Comparison of ENCODE assay signal across 18 cellular contexts in the genomic region with DNA sequence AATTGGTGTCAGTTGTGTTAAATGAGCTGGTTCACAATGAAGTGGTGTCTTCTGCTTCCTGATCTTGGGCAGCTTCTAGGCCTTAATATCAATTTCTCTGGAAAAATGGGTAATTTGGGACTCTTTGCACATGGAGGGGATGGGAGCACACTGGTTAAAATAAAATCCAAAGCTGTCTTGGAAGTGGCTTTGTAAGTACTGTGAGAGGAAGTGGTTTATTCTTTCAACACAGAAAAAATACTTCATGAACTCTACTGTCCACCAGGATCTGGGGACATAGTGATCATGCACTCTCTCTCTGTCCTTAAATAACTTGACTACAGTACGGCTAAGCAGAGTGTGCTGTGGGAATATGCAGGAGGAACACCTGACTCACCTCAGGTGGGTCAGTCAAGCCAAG. TPM values are rescaled to one million over a fixed set of nuclear protein-coding genes. Genes with fewer than 3 reads are reported as not detected.
DNase-seq lines count a peak whose midpoint lies in the region; ATAC-seq and TF ChIP-seq lines count a peak whose summit lies in the region.
"Had no signal": no experiment of that assay in that cellular context is flagged by ENCODE, and none has a peak within 500 bp of the region (broad histone marks: within the 10 kb centered on the region; RNA-seq: fewer than 3 reads in every experiment).

No MANE protein-coding gene starts in this region.

- CTCF ChIA-PET in CD8-positive, alpha-beta T cell (lab: Charles Lee), result interaction anchor here (0.6 to 3.7 kb wide), 8 partner anchors 8 to 46 kb away, joined by 3 to 23 read pairs (median 4); no protein-coding TSS in a partner anchor
- CTCF ChIA-PET in T-cell (lab: Charles Lee), result interaction anchor here (3.2 to 4.3 kb wide), 2 partner anchors 11 to 15 kb away, joined by 12 to 43 read pairs; a partner anchor contains a TSS

- no peaks in the 10 kb centered on the region for H3K9me3 ChIP-seq in CD8-positive, alpha-beta T cell (ENCODE audit: low read length)
- H3K9me3 ChIP-seq in endodermal cell (ENCODE audit: control insufficient read depth, low read length), result no peaks in the 10 kb centered on the region
- H3K9me3 ChIP-seq: HAP-1, upper lobe of right lung had no signal

- no peak overlapping the region for H3K27ac ChIP-seq in CD8-positive, alpha-beta T cell (ENCODE audit: low read depth, low read length)
- H3K27ac ChIP-seq in endodermal cell (ENCODE audit: low read depth, low read length), result no peak overlapping the region
- H3K27ac ChIP-seq: coronary artery, upper lobe of right lung had no signal

- intact Hi-C loops in CD8-positive, alpha-beta T cell (cut with DNase I, micrococcal nuclease), result no loop called here

- H3K4me1 Mint-ChIP-seq in T-helper 2 cell treated with Interferon-gamma antibody and Interleukin-4, amounts not matched to agents 5 μg/mL and 100 μg/mL, for 36 hours (ENCODE audit: low read depth), result peaks cover 40% of the 10 kb centered on the region
- peaks cover 57% of the 10 kb centered on the region for H3K4me1 Mint-ChIP-seq in CD8-positive, alpha-beta T cell (ENCODE audit: low read depth)
- H3K4me1 Mint-ChIP-seq in T-cell (peaks cover 53 to 64% (median 56%) of the 10 kb centered on the region in 3 donors), endodermal cell (peaks cover 4% of the 10 kb centered on the region), osteocyte (ENCODE audit: unreplicated experiment) (peaks cover 8% of the 10 kb centered on the region)

- TF ChIP-seq CTCF in CD8-positive, alpha-beta T cell (IDR thresholded peaks at IDR 0.05), result no peak
- TF ChIP-seq CTCF in endodermal cell (conservative IDR thresholded peaks at IDR 0.05) (no peak), osteocyte (IDR thresholded peaks at IDR 0.05) (no peak)

- peaks cover 26% of the 10 kb centered on the region for H3K36me3 Mint-ChIP-seq in T-helper 2 cell treated with Interferon-gamma antibody and Interleukin-4, amounts not matched to agents 5 μg/mL and 100 μg/mL, for 36 hours (ENCODE audit: low read depth)
- peaks cover 30% of the 10 kb centered on the region for H3K36me3 Mint-ChIP-seq in CD8-positive, alpha-beta T cell
- H3K36me3 Mint-ChIP-seq in T-cell (peaks cover 16% of the 10 kb centered on the region), endodermal cell (ENCODE audit: low read depth) (peaks cover 7% of the 10 kb centered on the region), osteocyte (ENCODE audit: unreplicated experiment) (peaks cover under 1% of the 10 kb centered on the region)
- H3K36me3 Mint-ChIP-seq: mesothelial cell of epicardium had no signal

- H3K27ac Mint-ChIP-seq in T-helper 2 cell treated with Interferon-gamma antibody and Interleukin-4, amounts not matched to agents 5 μg/mL and 100 μg/mL, for 36 hours, result peak overlapping the region; percentile 76
- peak overlapping the region; percentile 92 for H3K27ac Mint-ChIP-seq in CD8-positive, alpha-beta T cell
- H3K27ac Mint-ChIP-seq in T-cell, result peak overlapping the region; percentile 92 to 98
- no peak overlapping the region for H3K27ac Mint-ChIP-seq in endodermal cell
- H3K27ac Mint-ChIP-seq in osteocyte (ENCODE audit: unreplicated experiment), result no peak overlapping the region
- H3K27ac Mint-ChIP-seq: mesothelial cell of epicardium; stimulated activated naive B cell treated with anti-CD40 and anti-IgM and Interleukin-4, amounts not matched to agents 10 μg/mL and 1 μg/mL and 100 μg/mL, for 72 hours had no signal

- POLR2A ChIA-PET in CD8-positive, alpha-beta T cell (lab: Charles Lee), result interaction anchor here (1.1 to 7.3 kb wide), 2 partner anchors 14 to 37 kb away, joined by 3 to 94 read pairs; a partner anchor contains a TSS
- POLR2A ChIA-PET in T-cell (lab: Charles Lee), result interaction anchor here in 1 of 2 donors (0.6 to 0.8 kb wide), 3 partner anchors 9 to 1554 kb away, joined by 3 to 5 read pairs (median 3); no protein-coding TSS in a partner anchor

- H3K4me3 ChIP-seq in CD8-positive, alpha-beta T cell (ENCODE audit: low read depth, low read length), result no peak overlapping the region
- H3K4me3 ChIP-seq in endodermal cell (ENCODE audit: low read length), result no peak overlapping the region
- H3K4me3 ChIP-seq: coronary artery, HAP-1, K562, upper lobe of right lung had no signal

- H3K9me3 Mint-ChIP-seq in T-helper 2 cell treated with Interferon-gamma antibody and Interleukin-4, amounts not matched to agents 5 μg/mL and 100 μg/mL, for 36 hours, result no peaks in the 10 kb centered on the region
- no peaks in the 10 kb centered on the region for H3K9me3 Mint-ChIP-seq in CD8-positive, alpha-beta T cell
- H3K9me3 Mint-ChIP-seq in T-cell (no peaks in the 10 kb centered on the region), endodermal cell (no peaks in the 10 kb centered on the region), osteocyte (ENCODE audit: unreplicated experiment) (no peaks in the 10 kb centered on the region)
- H3K9me3 Mint-ChIP-seq: mesothelial cell of epicardium; stimulated activated naive B cell treated with anti-CD40 and anti-IgM and Interleukin-4, amounts not matched to agents 10 μg/mL and 1 μg/mL and 100 μg/mL, for 72 hours had no signal

- H3K9ac ChIP-seq in endodermal cell (ENCODE audit: extremely low read depth, low read length, poor library complexity, severe bottlenecking), result no peak overlapping the region

- no peaks in the 10 kb centered on the region for H3K27me3 Mint-ChIP-seq in T-helper 2 cell treated with Interferon-gamma antibody and Interleukin-4, amounts not matched to agents 5 μg/mL and 100 μg/mL, for 36 hours (ENCODE audit: low read depth)
- H3K27me3 Mint-ChIP-seq in CD8-positive, alpha-beta T cell (ENCODE audit: low read depth), result no peaks in the 10 kb centered on the region
- H3K27me3 Mint-ChIP-seq in T-cell (no peaks in the 10 kb centered on the region), endodermal cell (ENCODE audit: insufficient read depth) (peaks cover 18% of the 10 kb centered on the region), osteocyte (ENCODE audit: unreplicated experiment) (no peaks in the 10 kb centered on the region)
- H3K27me3 Mint-ChIP-seq: stimulated activated naive B cell treated with anti-CD40 and anti-IgM and Interleukin-4, amounts not matched to agents 10 μg/mL and 1 μg/mL and 100 μg/mL, for 72 hours had no signal

- DNase-seq in T-helper 2 cell treated with Interferon-gamma antibody and Interleukin-4, amounts not matched to agents 5 μg/mL and 100 μg/mL, for 36 hours (ENCODE audit: low spot score), result no peak
- no peak for DNase-seq in T-helper 2 cell
- DNase-seq in CD8-positive, alpha-beta T cell, result no peak
- no peak for DNase-seq in T-cell
- DNase-seq in endodermal cell, result peak; percentile 15
- no peak for DNase-seq in NCI-H446 treated with DMSO at 0.1 percent for 48 hours (lab: John Stamatoyannopoulos, UW)
- no peak for DNase-seq in osteocyte (ENCODE audit: extremely low spot score, unreplicated experiment)
- no peak for DNase-seq in UCSD-AML1 (lab: John Stamatoyannopoulos, UW; ENCODE audit: unreplicated experiment)
- DNase-seq: NCI-H1105 treated with DMSO at 0.1 percent for 48 hours; retina; stimulated activated naive B cell treated with anti-CD40 and anti-IgM and Interleukin-4, amounts not matched to agents 10 μg/mL and 1 μg/mL and 100 μg/mL, for 72 hours; upper lobe of right lung had no signal

- peaks cover 10% of the 10 kb centered on the region for H3K36me3 ChIP-seq in CD8-positive, alpha-beta T cell (ENCODE audit: insufficient read depth, low read length)
- peaks cover 3% of the 10 kb centered on the region for H3K36me3 ChIP-seq in endodermal cell (ENCODE audit: control insufficient read depth, insufficient read depth, low read length)

- no peak for ATAC-seq in CD8-positive, alpha-beta T cell
- no peak for ATAC-seq in T-cell (replicated peaks in 1 of 4)
- ATAC-seq: K562; stimulated activated naive B cell treated with anti-CD40 and anti-IgM and Interleukin-4, amounts not matched to agents 10 μg/mL and 1 μg/mL and 100 μg/mL, for 72 hours; upper lobe of right lung had no signal

- no peaks in the 10 kb centered on the region for H3K27me3 ChIP-seq in CD8-positive, alpha-beta T cell (ENCODE audit: insufficient read depth, low read length)
- peaks cover 28% of the 10 kb centered on the region for H3K27me3 ChIP-seq in endodermal cell (ENCODE audit: control insufficient read depth, insufficient read depth, low read length, poor library complexity, severe bottlenecking)
- H3K27me3 ChIP-seq: upper lobe of right lung had no signal

- 79 to 88% methylated on average over 1 of the region's 1 CpG for WGBS in endodermal cell (ENCODE audit: insufficient coverage in 1 of 2, insufficient read length in 1 of 2), 2 experiments

- H3K4me1 ChIP-seq in CD8-positive, alpha-beta T cell (ENCODE audit: insufficient read depth, low read length), result peaks cover 37% of the 10 kb centered on the region
- no peaks in the 10 kb centered on the region for H3K4me1 ChIP-seq in endodermal cell (ENCODE audit: control insufficient read depth, insufficient read depth, low read length)

- peak overlapping the region; percentile 57 for H3K4me3 Mint-ChIP-seq in T-helper 2 cell treated with Interferon-gamma antibody and Interleukin-4, amounts not matched to agents 5 μg/mL and 100 μg/mL, for 36 hours
- peak overlapping the region; percentile 33 for H3K4me3 Mint-ChIP-seq in CD8-positive, alpha-beta T cell
- H3K4me3 Mint-ChIP-seq in T-cell (peak overlapping the region; percentile 56 to 93 (median 59)), endodermal cell (no peak overlapping the region), osteocyte (ENCODE audit: unreplicated experiment) (no peak overlapping the region)
- H3K4me3 Mint-ChIP-seq: mesothelial cell of epicardium; stimulated activated naive B cell treated with anti-CD40 and anti-IgM and Interleukin-4, amounts not matched to agents 10 μg/mL and 1 μg/mL and 100 μg/mL, for 72 hours had no signal

RNA-seq across cellular contexts. Expression of a gene that starts 2.4 kb away (rescaled TPM):
- 10 to 100 TPM; 18.9 to 21.9 TPM for total RNA-seq in CD8-positive, alpha-beta T cell
- 10 to 100 TPM; 26.9 to 40.2 (median 35.0) TPM for total RNA-seq in T-cell
- 10 to 100 TPM; 11.1 to 11.7 TPM for total RNA-seq in endodermal cell
- 16.1 TPM for polyA plus RNA-seq in endodermal cell (2013, experiment 1 of 2)
- 13.6 TPM for polyA plus RNA-seq in endodermal cell (2013, experiment 2 of 2)
- total RNA-seq in osteocyte, result 7.7 TPM in 2 replicates

RNA-seq across cellular contexts. Expression of a gene that starts 15.0 kb away (rescaled TPM):
- 1 to 10 TPM; 9.1 to 9.7 TPM for total RNA-seq in CD8-positive, alpha-beta T cell
- total RNA-seq in T-cell, result 10 to 100 TPM; 14.2 to 38.7 (median 31.5) TPM
- total RNA-seq in endodermal cell, result 10 to 100 TPM; 26.2 to 31.6 TPM
- polyA plus RNA-seq in endodermal cell (2013, experiment 1 of 2), result 12.4 TPM
- polyA plus RNA-seq in endodermal cell (2013, experiment 2 of 2), result 11.6 TPM
- 25.2 and 25.6 TPM in 2 replicates for total RNA-seq in osteocyte

RNA-seq across cellular contexts. Expression of a gene that starts 18.8 kb away (rescaled TPM):
- total RNA-seq in CD8-positive, alpha-beta T cell, result not detected
- not detected for total RNA-seq in T-cell
- total RNA-seq in endodermal cell, result not detected
- polyA plus RNA-seq in endodermal cell (2013, experiment 1 of 2), result not detected
- not detected for polyA plus RNA-seq in endodermal cell (2013, experiment 2 of 2)
- not detected in 2 replicates for total RNA-seq in osteocyte
- total RNA-seq: frontal cortex, mesothelial cell of epicardium, RPMI7951, upper lobe of right lung had no signal

Comparison
In these comparisons a context has a peak if more than half of its experiments do, and no peak if none do; other contexts are left out.
1. H3K27ac Mint-ChIP-seq: peak in T-helper 2 cell treated with Interferon-gamma antibody and Interleukin-4, amounts not matched to agents 5 μg/mL and 100 μg/mL, for 36 hours (single experiment), CD8-positive, alpha-beta T cell (single experiment) and T-cell (2 of 2); none in endodermal cell (single experiment) and osteocyte (single experiment).
2. H3K4me3 Mint-ChIP-seq: peak in T-helper 2 cell treated with Interferon-gamma antibody and Interleukin-4, amounts not matched to agents 5 μg/mL and 100 μg/mL, for 36 hours (single experiment), CD8-positive, alpha-beta T cell (single experiment) and T-cell (3 of 3); none in endodermal cell (single experiment) and osteocyte (single experiment).